Comparison of ENCODE assay signal across 8 cellular contexts in the genomic region with DNA sequence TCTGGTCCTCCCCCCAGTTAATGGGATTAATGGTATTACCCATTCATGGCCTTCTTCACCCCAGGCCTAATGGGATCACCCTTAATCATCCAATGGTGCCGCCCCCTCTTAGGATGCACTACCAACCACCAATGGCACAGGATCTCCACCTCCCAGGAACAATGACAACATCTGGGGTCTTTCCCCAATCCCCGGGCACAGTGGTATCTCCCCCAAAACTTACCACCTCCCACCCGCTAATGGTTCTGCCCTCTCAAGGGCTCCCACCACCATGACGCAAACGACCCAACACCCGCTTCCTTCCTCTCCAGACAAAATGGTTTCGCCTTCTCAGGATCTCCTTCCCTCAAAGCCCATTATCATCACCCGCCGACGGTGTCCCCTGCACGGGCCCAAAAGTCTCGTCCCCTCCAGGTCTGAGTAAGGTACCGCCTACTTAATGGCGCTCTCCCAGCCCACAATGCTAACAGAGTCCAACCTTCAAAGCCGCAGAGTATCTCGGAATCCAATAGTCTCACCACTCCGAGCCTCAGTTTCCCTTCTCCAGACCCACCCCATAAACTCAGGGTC. TPM values are rescaled to one million over a fixed set of nuclear protein-coding genes. Genes with fewer than 3 reads are reported as not detected.
DNase-seq lines count a peak whose midpoint lies in the region; ATAC-seq, FAIRE-seq and TF ChIP-seq lines count a peak whose summit lies in the region.

No MANE protein-coding gene starts in this region.

- ATAC-seq in HG02642 (IDR thresholded peaks at IDR 0.05; ENCODE audit: poor library complexity, unreplicated experiment), result peak; percentile 40

- peak overlapping the region; percentile 34 for H4K91ac ChIP-seq in H1 (replicated peaks; ENCODE audit: insufficient read length, low read length)

- CTCF ChIA-PET in H1 (lab: Charles Lee; ENCODE audit: partially characterized antibody), result no interaction called here

- H4K20me1 ChIP-seq in H1 (replicated peaks in 1 of 2; ENCODE audit: control insufficient read depth in 1 of 2, insufficient read depth in 2 of 2, low read length in 2 of 2), result peaks cover 0 to 5% of the 10 kb centered on the region in 2 experiments

- H2BK15ac ChIP-seq in H1 (ENCODE audit: low read length) (no peak overlapping the region), mesendoderm (replicated peaks; ENCODE audit: low read depth) (no peak overlapping the region)

- H3K4me1 ChIP-seq in H1 (replicated peaks in 1 of 4; ENCODE audit: control insufficient read depth in 3 of 4, insufficient read depth in 4 of 4, low read length in 3 of 4) (peaks cover 0 to 3% (median 0%) of the 10 kb centered on the region in 4 experiments; a peak in 1 of 7 replicates), mesendoderm (ENCODE audit: control insufficient read depth, low read depth, low read length) (no peaks in the 10 kb centered on the region)

- no peak overlapping the region for H3K14ac ChIP-seq in H1 (ENCODE audit: insufficient read length)

- TF ChIP-seq EP300 in H1 (IDR thresholded peaks at IDR 0.05; ENCODE audit: borderline replicate concordance in 1 of 2, low read depth in 2 of 2, low read length in 2 of 2), result peak in 1 of 2 experiments; percentile 53; a peak in 1 of 3 replicates

- H3K4me2 ChIP-seq in H1 (ENCODE audit: insufficient read depth in 1 of 2, low read depth in 2 of 2, low read length in 2 of 2) (peak overlapping the region; percentile 75 to 83), mesendoderm (ENCODE audit: low read length) (peak overlapping the region; percentile 52)

- H3K27ac ChIP-seq in H1 (ENCODE audit: low read depth, low read length) (peak overlapping the region; percentile 96), mesendoderm (ENCODE audit: low read depth, low read length) (no peak overlapping the region)

- H3K56ac ChIP-seq in H1 (replicated peaks; ENCODE audit: insufficient read length, low read depth, low read length), result no peak overlapping the region
- peak overlapping the region; percentile 90 for H3K56ac ChIP-seq in mesendoderm (ENCODE audit: low read length)

- TF ChIP-seq CTCF in H1 (IDR thresholded peaks at IDR 0.05; ENCODE audit: control extremely low read depth in 1 of 3, insufficient read depth in 1 of 3, low read depth in 1 of 3, low read length in 3 of 3), result no peak

- no peaks in the 10 kb centered on the region for H3K27me3 ChIP-seq in H1 (replicated peaks in 1 of 4; ENCODE audit: control insufficient read depth in 3 of 4, extremely low read depth in 1 of 4, insufficient read depth in 3 of 4, low read length in 3 of 4)
- no peaks in the 10 kb centered on the region for H3K27me3 ChIP-seq in mesendoderm (ENCODE audit: insufficient read depth, low read length, poor library complexity)

- H4K8ac ChIP-seq in H1 (ENCODE audit: extremely low read depth, insufficient read depth, low read length) (peak overlapping the region; percentile 95; the same call in 1 of the 2 replicates), mesendoderm (ENCODE audit: low read depth, low read length) (no peak overlapping the region)

- TF ChIP-seq RAD21 in H1 (IDR thresholded peaks at IDR 0.05 in 1 of 2, conservative IDR thresholded peaks at IDR 0.05 in 1 of 2; ENCODE audit: low read depth in 2 of 2, low read length in 2 of 2), result no peak

- H2BK12ac ChIP-seq in H1 (ENCODE audit: low read depth, low read length), result peak overlapping the region; percentile 17; the same call in 1 of the 2 replicates

- H4K5ac ChIP-seq in H1 (ENCODE audit: insufficient read length, low read depth, low read length), result peak overlapping the region; percentile 81
- no peak overlapping the region for H4K5ac ChIP-seq in mesendoderm (ENCODE audit: low read length)

- H3K9me3 ChIP-seq in H1 (ENCODE audit: insufficient read depth in 2 of 2, low read depth in 1 of 2, low read length in 1 of 2), result no peaks in the 10 kb centered on the region

- H2AK5ac ChIP-seq in H1 (ENCODE audit: low read depth, low read length) (no peak overlapping the region), mesendoderm (ENCODE audit: low read length) (no peak overlapping the region)

- H3K36me3 ChIP-seq in H1 (ENCODE audit: control insufficient read depth in 2 of 4, insufficient read depth in 4 of 4, low read length in 3 of 4), result peaks cover 2 to 24% (median 16%) of the 10 kb centered on the region in 4 experiments; a peak in 7 of 8 replicates
- no peaks in the 10 kb centered on the region for H3K36me3 ChIP-seq in mesendoderm (ENCODE audit: control insufficient read depth, insufficient read depth, low read length)

- H3K79me1 ChIP-seq in H1 (ENCODE audit: low read depth, low read length) (no peaks in the 10 kb centered on the region), mesendoderm (ENCODE audit: low read length) (no peaks in the 10 kb centered on the region)

- H3K18ac ChIP-seq in H1 (ENCODE audit: extremely low read depth, low read length) (peak overlapping the region; percentile 60), mesendoderm (ENCODE audit: low read length) (no peak overlapping the region)

- no peak overlapping the region for H3K23ac ChIP-seq in H1 (ENCODE audit: insufficient read length)
- H3K23ac ChIP-seq in mesendoderm (ENCODE audit: low read length), result no peak overlapping the region

- TF ChIP-seq POLR2A in GM12891 (IDR thresholded peaks at IDR 0.05; ENCODE audit: low read depth, low read length) (no peak), H1 (IDR thresholded peaks at IDR 0.05; ENCODE audit: control extremely low read depth in 1 of 2, low read depth in 2 of 2, low read length in 2 of 2) (no peak)

- no peaks in the 10 kb centered on the region for H3K23me2 ChIP-seq in H1 (ENCODE audit: low read depth, low read length)

- peaks cover 3 to 15% of the 10 kb centered on the region in 2 experiments; a peak in 3 of 4 replicates for H3K79me2 ChIP-seq in H1 (ENCODE audit: control insufficient read depth in 1 of 2, insufficient read depth in 2 of 2, low read length in 2 of 2)
- H3K79me2 ChIP-seq in mesendoderm (ENCODE audit: control insufficient read depth, insufficient read depth, low read length), result peaks cover 2% of the 10 kb centered on the region

- H2AFZ ChIP-seq in H1 (ENCODE audit: low read length), result no peak overlapping the region

- DNase-seq in GM12891 (ENCODE audit: insufficient read length, low spot score), result no peak
- peak; percentile 15 for DNase-seq in NCI-H1694 treated with DMSO at 0.1 percent for 48 hours (lab: John Stamatoyannopoulos, UW)
- DNase-seq in activated CD4-positive, alpha-beta T cell treated with anti-CD3 and anti-CD28 coated beads, Interleukin-2, amount 50 U/mL, for 48 hours, result peak; percentile 37 to 50
- peak; percentile 33 to 51 for DNase-seq in H1 (ENCODE audit: low read depth in 1 of 2, low spot score in 2 of 2)
- peak; percentile 60 for DNase-seq in mesendoderm
- peak; percentile 8 to 16 for DNase-seq in stimulated activated CD8-positive, alpha-beta memory T cell treated with anti-CD3 and anti-CD28 coated beads, Interleukin-4, amount 100 ng/mL, for 1 hour (ENCODE audit: low read depth in 2 of 2, low spot score in 1 of 2)
- no peak for DNase-seq in DMS153 treated with DMSO at 0.1 percent for 48 hours (lab: John Stamatoyannopoulos, UW; ENCODE audit: unreplicated experiment)

- H3K4me3 ChIP-seq in H1 (ENCODE audit: extremely low read depth in 1 of 4, insufficient read depth in 2 of 4, low read depth in 3 of 4, low read length in 4 of 4) (peak overlapping the region; percentile 87 to 100 (median 98)), mesendoderm (ENCODE audit: low read length) (peak overlapping the region; percentile 73)

- H2BK120ac ChIP-seq in H1 (replicated peaks; ENCODE audit: low read depth, low read length) (no peak overlapping the region), mesendoderm (ENCODE audit: low read depth, low read length) (no peak overlapping the region)

- H2BK5ac ChIP-seq in H1 (ENCODE audit: low read depth, low read length), result peak overlapping the region; percentile 98
- H2BK5ac ChIP-seq in mesendoderm (ENCODE audit: low read length), result no peak overlapping the region

- POLR2A ChIA-PET in H1 (lab: Charles Lee; ENCODE audit: partially characterized antibody), result interaction anchor here (0.9 to 2.5 kb wide), 8 partner anchors 14 to 115 kb away, joined by 3 to 24 read pairs (median 7); partner anchors contain the start of genes KCND1 and TFE3

- 2% methylated on average over 15 of the region's 17 CpGs; no CpG with 5 or more reads in 1 of the 2 experiments for WGBS in H1 (ENCODE audit: extremely low coverage in 1 of 2, insufficient coverage in 1 of 2, insufficient read length in 1 of 2, insufficient replicate concordance in 2 of 2, low coverage in 1 of 2, low lambda C conversion rate in 2 of 2, missing lambda C conversion rate in 1 of 2), 2 experiments
- WGBS in mesendoderm (ENCODE audit: extremely low coverage, insufficient coverage, low lambda C conversion rate), result no CpG with 5 or more reads among the region's 17 CpGs

- H2BK20ac ChIP-seq in H1 (ENCODE audit: low read length), result no peak overlapping the region

- peak overlapping the region; percentile 57 to 96 (median 92) for H3K9ac ChIP-seq in H1 (replicated peaks in 1 of 4; ENCODE audit: extremely low read depth in 1 of 4, low read depth in 3 of 4, low read length in 3 of 4)
- H3K9ac ChIP-seq in mesendoderm (ENCODE audit: low read length), result peak overlapping the region; percentile 82

- H3K4ac ChIP-seq in H1 (replicated peaks; ENCODE audit: insufficient read length, low read depth, low read length) (peak overlapping the region; percentile 65), mesendoderm (ENCODE audit: low read depth, low read length) (no peak overlapping the region)

- FAIRE-seq in GM12891 (lab: Jason Lieb, UNC), result peak; percentile 9
- FAIRE-seq in H1 (lab: Jason Lieb, UNC), result no peak

RNA-seq across cellular contexts. Expression of gene GRIPAP1, which starts 0.5 kb away (rescaled TPM):
- polyA plus RNA-seq in GM12891 (2012; ENCODE audit: low read depth, missing spikeins), result 34.4 TPM
- 44.5 and 55.9 TPM in 2 replicates for total RNA-seq in H1 (2021; fragmentation: NEBNext Ultra II Directional; extraction: Animal tissue kit (Norgen Biotek cat#: 25700))
- polyA plus RNA-seq in H1 (2011; rRNA removed), result 21.6 and 26.6 TPM in 2 replicates
- polyA plus RNA-seq in H1 (2011; cell fraction: cytosol; rRNA removed), result 48.8 TPM
- polyA plus RNA-seq in H1 (2011; cell fraction: nucleus; rRNA removed), result 109 TPM
- polyA plus RNA-seq in H1 (2012, experiment 1 of 2), result 48.2 to 66.4 TPM (median 56.0 TPM) in 4 replicates
- polyA plus RNA-seq in H1 (2012, experiment 2 of 2), result 9.6 TPM
- polyA plus RNA-seq in H1 (2013, experiment 1 of 2), result 21.7 TPM
- 20.1 TPM for polyA plus RNA-seq in H1 (2013, experiment 2 of 2)
- 21.2 and 32.0 TPM in 2 replicates for polyA minus RNA-seq in H1 (2011; rRNA and poly(A)+ RNA removed)
- polyA minus RNA-seq in H1 (2011; cell fraction: cytosol; rRNA and poly(A)+ RNA removed), result 14.7 TPM
- polyA minus RNA-seq in H1 (2011; cell fraction: nucleus; rRNA and poly(A)+ RNA removed), result 39.5 TPM
- polyA plus RNA-seq in mesendoderm (2013, experiment 1 of 2), result 16.5 TPM
- 17.5 TPM for polyA plus RNA-seq in mesendoderm (2013, experiment 2 of 2)

RNA-seq across cellular contexts. Expression of gene KCND1, which starts 30.0 kb away (rescaled TPM):
- 0.86 TPM for polyA plus RNA-seq in GM12891 (2012; ENCODE audit: low read depth, missing spikeins)
- 4.8 and 6.8 TPM in 2 replicates for total RNA-seq in H1 (2021; fragmentation: NEBNext Ultra II Directional; extraction: Animal tissue kit (Norgen Biotek cat#: 25700))
- 3.1 and 4.5 TPM in 2 replicates for polyA plus RNA-seq in H1 (2011; rRNA removed)
- 2.0 TPM for polyA plus RNA-seq in H1 (2011; cell fraction: cytosol; rRNA removed)
- polyA plus RNA-seq in H1 (2011; cell fraction: nucleus; rRNA removed), result 5.5 TPM
- 4.5 to 7.4 TPM (median 5.7 TPM) in 4 replicates for polyA plus RNA-seq in H1 (2012, experiment 1 of 2)
- 3.9 TPM for polyA plus RNA-seq in H1 (2012, experiment 2 of 2)
- 5.2 TPM for polyA plus RNA-seq in H1 (2013, experiment 1 of 2)
- 5.2 TPM for polyA plus RNA-seq in H1 (2013, experiment 2 of 2)
- polyA minus RNA-seq in H1 (2011; rRNA and poly(A)+ RNA removed), result 2.8 and 3.0 TPM in 2 replicates
- polyA minus RNA-seq in H1 (2011; cell fraction: cytosol; rRNA and poly(A)+ RNA removed), result 2.5 TPM
- polyA minus RNA-seq in H1 (2011; cell fraction: nucleus; rRNA and poly(A)+ RNA removed), result 3.2 TPM
- polyA plus RNA-seq in mesendoderm (2013, experiment 1 of 2), result 1.4 TPM
- polyA plus RNA-seq in mesendoderm (2013, experiment 2 of 2), result 1.6 TPM

RNA-seq across cellular contexts. Expression of gene TFE3, which starts 41.6 kb away (rescaled TPM):
- 17.8 TPM for polyA plus RNA-seq in GM12891 (2012; ENCODE audit: low read depth, missing spikeins)
- 52.9 and 55.2 TPM in 2 replicates for total RNA-seq in H1 (2021; fragmentation: NEBNext Ultra II Directional; extraction: Animal tissue kit (Norgen Biotek cat#: 25700))
- polyA plus RNA-seq in H1 (2011; rRNA removed), result 33.7 and 81.1 TPM in 2 replicates
- 44.1 TPM for polyA plus RNA-seq in H1 (2011; cell fraction: cytosol; rRNA removed)
- polyA plus RNA-seq in H1 (2011; cell fraction: nucleus; rRNA removed), result 70.3 TPM
- 41.3 to 65.5 TPM (median 59.6 TPM) in 4 replicates for polyA plus RNA-seq in H1 (2012, experiment 1 of 2)
- polyA plus RNA-seq in H1 (2012, experiment 2 of 2), result 49.6 TPM
- 36.8 TPM for polyA plus RNA-seq in H1 (2013, experiment 1 of 2)
- polyA plus RNA-seq in H1 (2013, experiment 2 of 2), result 35.5 TPM
- 44.0 and 51.3 TPM in 2 replicates for polyA minus RNA-seq in H1 (2011; rRNA and poly(A)+ RNA removed)
- polyA minus RNA-seq in H1 (2011; cell fraction: cytosol; rRNA and poly(A)+ RNA removed), result 51.0 TPM
- polyA minus RNA-seq in H1 (2011; cell fraction: nucleus; rRNA and poly(A)+ RNA removed), result 28.0 TPM
- 28.5 TPM for polyA plus RNA-seq in mesendoderm (2013, experiment 1 of 2)
- 28.8 TPM for polyA plus RNA-seq in mesendoderm (2013, experiment 2 of 2)

RNA-seq across cellular contexts. Expression of gene OTUD5, which starts 44.2 kb away (rescaled TPM):
- 51.3 TPM for polyA plus RNA-seq in GM12891 (2012; ENCODE audit: low read depth, missing spikeins)
- total RNA-seq in H1 (2021; fragmentation: NEBNext Ultra II Directional; extraction: Animal tissue kit (Norgen Biotek cat#: 25700)), result 50.0 and 53.5 TPM in 2 replicates
- polyA plus RNA-seq in H1 (2011; rRNA removed), result 46.3 and 60.4 TPM in 2 replicates
- polyA plus RNA-seq in H1 (2011; cell fraction: cytosol; rRNA removed), result 68.8 TPM
- 194 TPM for polyA plus RNA-seq in H1 (2011; cell fraction: nucleus; rRNA removed)
- polyA plus RNA-seq in H1 (2012, experiment 1 of 2), result 54.1 to 62.5 TPM (median 56.8 TPM) in 4 replicates
- polyA plus RNA-seq in H1 (2012, experiment 2 of 2), result 34.1 TPM
- 46.5 TPM for polyA plus RNA-seq in H1 (2013, experiment 1 of 2)
- polyA plus RNA-seq in H1 (2013, experiment 2 of 2), result 43.2 TPM
- polyA minus RNA-seq in H1 (2011; rRNA and poly(A)+ RNA removed), result 71.4 and 82.5 TPM in 2 replicates
- polyA minus RNA-seq in H1 (2011; cell fraction: cytosol; rRNA and poly(A)+ RNA removed), result 27.0 TPM
- polyA minus RNA-seq in H1 (2011; cell fraction: nucleus; rRNA and poly(A)+ RNA removed), result 49.3 TPM
- 36.6 TPM for polyA plus RNA-seq in mesendoderm (2013, experiment 1 of 2)
- polyA plus RNA-seq in mesendoderm (2013, experiment 2 of 2), result 35.8 TPM

RNA-seq across cellular contexts. Expression of gene CCDC120, which starts 57.2 kb away (rescaled TPM):
- 2.3 TPM for polyA plus RNA-seq in GM12891 (2012; ENCODE audit: low read depth, missing spikeins)
- total RNA-seq in H1 (2021; fragmentation: NEBNext Ultra II Directional; extraction: Animal tissue kit (Norgen Biotek cat#: 25700)), result 11.8 and 11.9 TPM in 2 replicates
- polyA plus RNA-seq in H1 (2011; rRNA removed), result 4.9 and 8.6 TPM in 2 replicates
- polyA plus RNA-seq in H1 (2011; cell fraction: cytosol; rRNA removed), result 5.2 TPM
- polyA plus RNA-seq in H1 (2011; cell fraction: nucleus; rRNA removed), result 16.9 TPM
- 7.7 to 10.3 TPM (median 9.3 TPM) in 4 replicates for polyA plus RNA-seq in H1 (2012, experiment 1 of 2)
- 7.5 TPM for polyA plus RNA-seq in H1 (2012, experiment 2 of 2)
- polyA plus RNA-seq in H1 (2013, experiment 1 of 2), result 7.6 TPM
- polyA plus RNA-seq in H1 (2013, experiment 2 of 2), result 7.6 TPM
- 3.1 and 5.0 TPM in 2 replicates for polyA minus RNA-seq in H1 (2011; rRNA and poly(A)+ RNA removed)
- polyA minus RNA-seq in H1 (2011; cell fraction: cytosol; rRNA and poly(A)+ RNA removed), result 6.9 TPM
- 5.9 TPM for polyA minus RNA-seq in H1 (2011; cell fraction: nucleus; rRNA and poly(A)+ RNA removed)
- 10.5 TPM for polyA plus RNA-seq in mesendoderm (2013, experiment 1 of 2)
- polyA plus RNA-seq in mesendoderm (2013, experiment 2 of 2), result 10.8 TPM

Comparison
In these comparisons a context has a peak if more than half of its experiments do, and no peak if none do; other contexts are left out.
1. DNase-seq: peak in NCI-H1694 treated with DMSO at 0.1 percent for 48 hours (single experiment), activated CD4-positive, alpha-beta T cell treated with anti-CD3 and anti-CD28 coated beads, Interleukin-2, amount 50 U/mL, for 48 hours (2 of 2), H1 (2 of 2), mesendoderm (single experiment) and stimulated activated CD8-positive, alpha-beta memory T cell treated with anti-CD3 and anti-CD28 coated beads, Interleukin-4, amount 100 ng/mL, for 1 hour (2 of 2); none in GM12891 (single experiment) and DMS153 treated with DMSO at 0.1 percent for 48 hours (single experiment).